In genomic region chr14:99980299-99980698, GRCh38 we compare ENCODE assay signal across 21 cellular contexts.
"Had no signal": no experiment of that assay in that cellular context is flagged by ENCODE, and none has a peak within 500 bp of the region (broad histone marks: within the 10 kb centered on the region; RNA-seq: fewer than 3 reads in every experiment).

No MANE protein-coding gene starts in this region.

- H3K27me3 ChIP-seq: ascending aorta, breast epithelium, esophagus squamous epithelium, gastroesophageal sphincter, testis, upper lobe of right lung had no signal

- H3K27ac ChIP-seq: ascending aorta, breast epithelium, colonic mucosa, esophagus squamous epithelium, gastroesophageal sphincter, testis, upper lobe of right lung, WERI-Rb-1 had no signal

- H3K36me3 ChIP-seq: ascending aorta, breast epithelium, colonic mucosa, esophagus squamous epithelium, gastroesophageal sphincter, upper lobe of right lung had no signal

- ATAC-seq: activated naive CD4-positive, alpha-beta T cell treated with anti-CD3 and anti-CD28 coated beads, Interleukin-2, amount 50 U/mL, for 72 hours; gastroesophageal sphincter; stimulated activated naive B cell treated with anti-CD40 and anti-IgM and Interleukin-4, amounts not matched to agents 10 μg/mL and 1 μg/mL and 100 μg/mL, for 72 hours; T-cell; upper lobe of right lung had no signal

- DNase-seq: activated CD4-positive, alpha-beta T cell treated with anti-CD3 and anti-CD28 coated beads, Interleukin-2, amount 10 ng/mL, durations not matched to agents 7 days and 5 days; activated CD4-positive, CD25-positive, alpha-beta regulatory T cell treated with anti-CD3 and anti-CD28 coated beads, Interleukin-2, amount 50 U/mL, for 72 hours; activated gamma-delta T cell treated with Interleukin-2 at 50 U/mL for 16 hours; activated T-cell treated with anti-CD3 and anti-CD28 coated beads, Interleukin-2, amount 50 U/mL, for 1 hour; endodermal cell; esophagus squamous epithelium; head of caudate nucleus; occipital lobe; retina; stimulated activated CD4-positive, alpha-beta T cell treated with anti-CD3 and anti-CD28 coated beads, Interleukin-2, amount 100 ng/mL, for 48 hours; stimulated activated CD8-positive, alpha-beta memory T cell treated with anti-CD3 and anti-CD28 coated beads, Interleukin-4, amount 100 ng/mL, for 48 hours; stimulated activated naive B cell treated with anti-CD40 and anti-IgM and Interleukin-4, amounts not matched to agents 10 μg/mL and 1 μg/mL and 100 μg/mL, for 72 hours; T-cell; testis; upper lobe of right lung; WERI-Rb-1 had no signal

- H3K9me3 ChIP-seq: colonic mucosa, testis, upper lobe of right lung had no signal

- H3K4me1 ChIP-seq: ascending aorta, breast epithelium, colonic mucosa, testis, upper lobe of right lung had no signal

- H3K4me3 ChIP-seq: ascending aorta, breast epithelium, colonic mucosa, esophagus squamous epithelium, gastroesophageal sphincter, testis, upper lobe of right lung had no signal
